In genomic region chr6:149941583-149942460, GRCh38 we compare ENCODE assay signal across 1 cellular context.
TF ChIP-seq lines count a peak whose summit lies in the region.

A gene with protein sequence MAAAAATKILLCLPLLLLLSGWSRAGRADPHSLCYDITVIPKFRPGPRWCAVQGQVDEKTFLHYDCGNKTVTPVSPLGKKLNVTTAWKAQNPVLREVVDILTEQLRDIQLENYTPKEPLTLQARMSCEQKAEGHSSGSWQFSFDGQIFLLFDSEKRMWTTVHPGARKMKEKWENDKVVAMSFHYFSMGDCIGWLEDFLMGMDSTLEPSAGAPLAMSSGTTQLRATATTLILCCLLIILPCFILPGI (plus strand): TSS chr6:149942014. CDS start chr6:149942073, 59 bp downstream.

TF ChIP-seq in K562, 482 proteins besides CTCF, POLR2A, EP300 and RAD21 (continued from another document and continues in another):
- TF ChIP-seq, protein P1, sequence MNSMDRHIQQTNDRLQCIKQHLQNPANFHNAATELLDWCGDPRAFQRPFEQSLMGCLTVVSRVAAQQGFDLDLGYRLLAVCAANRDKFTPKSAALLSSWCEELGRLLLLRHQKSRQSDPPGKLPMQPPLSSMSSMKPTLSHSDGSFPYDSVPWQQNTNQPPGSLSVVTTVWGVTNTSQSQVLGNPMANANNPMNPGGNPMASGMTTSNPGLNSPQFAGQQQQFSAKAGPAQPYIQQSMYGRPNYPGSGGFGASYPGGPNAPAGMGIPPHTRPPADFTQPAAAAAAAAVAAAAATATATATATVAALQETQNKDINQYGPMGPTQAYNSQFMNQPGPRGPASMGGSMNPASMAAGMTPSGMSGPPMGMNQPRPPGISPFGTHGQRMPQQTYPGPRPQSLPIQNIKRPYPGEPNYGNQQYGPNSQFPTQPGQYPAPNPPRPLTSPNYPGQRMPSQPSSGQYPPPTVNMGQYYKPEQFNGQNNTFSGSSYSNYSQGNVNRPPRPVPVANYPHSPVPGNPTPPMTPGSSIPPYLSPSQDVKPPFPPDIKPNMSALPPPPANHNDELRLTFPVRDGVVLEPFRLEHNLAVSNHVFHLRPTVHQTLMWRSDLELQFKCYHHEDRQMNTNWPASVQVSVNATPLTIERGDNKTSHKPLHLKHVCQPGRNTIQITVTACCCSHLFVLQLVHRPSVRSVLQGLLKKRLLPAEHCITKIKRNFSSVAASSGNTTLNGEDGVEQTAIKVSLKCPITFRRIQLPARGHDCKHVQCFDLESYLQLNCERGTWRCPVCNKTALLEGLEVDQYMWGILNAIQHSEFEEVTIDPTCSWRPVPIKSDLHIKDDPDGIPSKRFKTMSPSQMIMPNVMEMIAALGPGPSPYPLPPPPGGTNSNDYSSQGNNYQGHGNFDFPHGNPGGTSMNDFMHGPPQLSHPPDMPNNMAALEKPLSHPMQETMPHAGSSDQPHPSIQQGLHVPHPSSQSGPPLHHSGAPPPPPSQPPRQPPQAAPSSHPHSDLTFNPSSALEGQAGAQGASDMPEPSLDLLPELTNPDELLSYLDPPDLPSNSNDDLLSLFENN (IDR thresholded peaks at IDR 0.05; ENCODE audit: low read depth in 2 of 2, low read length in 2 of 2): no peak
- TF ChIP-seq STAG1 (CRISPR knock-in tag; IDR thresholded peaks at IDR 0.05; ENCODE audit: borderline replicate concordance) (no peak), SRSF7 (optimal IDR thresholded peaks at IDR 0.05; ENCODE audit: low read depth, low read length) (no peak), ZNF76 (CRISPR knock-in tag; IDR thresholded peaks at IDR 0.05; ENCODE audit: borderline replicate concordance) (no peak), SRF (CRISPR knock-in tag; IDR thresholded peaks at IDR 0.05) (peak in 1 of 2 experiments; percentile 61; a peak in 1 of 4 replicates), IRF2 (CRISPR knock-in tag; IDR thresholded peaks at IDR 0.05) (no peak), USF2 (CRISPR knock-in tag; IDR thresholded peaks at IDR 0.05) (no peak), GABPB2 (CRISPR knock-in tag; conservative IDR thresholded peaks at IDR 0.05) (no peak), STAT5A (IDR thresholded peaks at IDR 0.05; ENCODE audit: borderline replicate concordance, low read length) (no peak), ZFP36 (IDR thresholded peaks at IDR 0.05; ENCODE audit: low read depth, low read length, partially characterized antibody) (no peak), HDAC3 (IDR thresholded peaks at IDR 0.05; ENCODE audit: borderline replicate concordance, partially characterized antibody) (no peak), ZNF699 (CRISPR knock-in tag; IDR thresholded peaks at IDR 0.05; ENCODE audit: insufficient replicate concordance) (no peak), PHTF2 (CRISPR knock-in tag; IDR thresholded peaks at IDR 0.05) (no peak), CEBPB (tag; IDR thresholded peaks at IDR 0.05) (no peak), MEF2D (tag; conservative IDR thresholded peaks at IDR 0.05; ENCODE audit: low read depth) (no peak), MTF1 (CRISPR knock-in tag; IDR thresholded peaks at IDR 0.05; ENCODE audit: borderline replicate concordance) (no peak), ZNF232 (CRISPR knock-in tag; IDR thresholded peaks at IDR 0.05) (no peak), SIX5 (IDR thresholded peaks at IDR 0.05; ENCODE audit: borderline replicate concordance in 1 of 2, insufficient read depth in 1 of 2, low read depth in 1 of 2, low read length in 2 of 2) (no peak), THAP7 (CRISPR knock-in tag; IDR thresholded peaks at IDR 0.05) (no peak), YBX1 (IDR thresholded peaks at IDR 0.05) (no peak), ATF7 (IDR thresholded peaks at IDR 0.05) (peak; percentile 74), RCOR1 (IDR thresholded peaks at IDR 0.05; ENCODE audit: borderline replicate concordance in 1 of 2, low read depth in 2 of 2, low read length in 2 of 2) (no peak; a peak in 1 of 4 replicates), RBM14 (IDR thresholded peaks at IDR 0.05; ENCODE audit: borderline replicate concordance, insufficient read depth, low read depth, low read length) (no peak), ZFX (CRISPR knock-in tag; IDR thresholded peaks at IDR 0.05) (no peak), GATA2 (CRISPR knock-in tag; IDR thresholded peaks at IDR 0.05) (no peak), SIN3B (IDR thresholded peaks at IDR 0.05; ENCODE audit: low read depth) (no peak), HMGN3 (IDR thresholded peaks at IDR 0.05; ENCODE audit: borderline replicate concordance, extremely low read depth, insufficient read length, low read depth, low read length) (no peak), ARID4B (CRISPR knock-in tag; IDR thresholded peaks at IDR 0.05) (peak; percentile 6; the same call in 1 of the 2 replicates), KAT8 (IDR thresholded peaks at IDR 0.05; ENCODE audit: low read depth) (no peak), PHF8 (IDR thresholded peaks at IDR 0.05; ENCODE audit: borderline replicate concordance, low read length) (peak; percentile 12; the same call in 1 of the 2 replicates), ZNF184 (CRISPR knock-in tag; IDR thresholded peaks at IDR 0.05) (no peak), HDAC8 (tag; IDR thresholded peaks at IDR 0.05) (no peak)
- TF ChIP-seq, protein P2, sequence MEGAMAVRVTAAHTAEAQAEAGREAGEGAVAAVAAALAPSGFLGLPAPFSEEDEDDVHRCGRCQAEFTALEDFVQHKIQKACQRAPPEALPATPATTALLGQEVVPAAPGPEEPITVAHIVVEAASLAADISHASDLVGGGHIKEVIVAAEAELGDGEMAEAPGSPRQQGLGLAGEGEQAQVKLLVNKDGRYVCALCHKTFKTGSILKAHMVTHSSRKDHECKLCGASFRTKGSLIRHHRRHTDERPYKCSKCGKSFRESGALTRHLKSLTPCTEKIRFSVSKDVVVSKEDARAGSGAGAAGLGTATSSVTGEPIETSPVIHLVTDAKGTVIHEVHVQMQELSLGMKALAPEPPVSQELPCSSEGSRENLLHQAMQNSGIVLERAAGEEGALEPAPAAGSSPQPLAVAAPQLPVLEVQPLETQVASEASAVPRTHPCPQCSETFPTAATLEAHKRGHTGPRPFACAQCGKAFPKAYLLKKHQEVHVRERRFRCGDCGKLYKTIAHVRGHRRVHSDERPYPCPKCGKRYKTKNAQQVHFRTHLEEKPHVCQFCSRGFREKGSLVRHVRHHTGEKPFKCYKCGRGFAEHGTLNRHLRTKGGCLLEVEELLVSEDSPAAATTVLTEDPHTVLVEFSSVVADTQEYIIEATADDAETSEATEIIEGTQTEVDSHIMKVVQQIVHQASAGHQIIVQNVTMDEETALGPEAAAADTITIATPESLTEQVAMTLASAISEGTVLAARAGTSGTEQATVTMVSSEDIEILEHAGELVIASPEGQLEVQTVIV (CRISPR knock-in tag; IDR thresholded peaks at IDR 0.05; ENCODE audit: borderline replicate concordance): no peak
- TF ChIP-seq, protein P3, sequence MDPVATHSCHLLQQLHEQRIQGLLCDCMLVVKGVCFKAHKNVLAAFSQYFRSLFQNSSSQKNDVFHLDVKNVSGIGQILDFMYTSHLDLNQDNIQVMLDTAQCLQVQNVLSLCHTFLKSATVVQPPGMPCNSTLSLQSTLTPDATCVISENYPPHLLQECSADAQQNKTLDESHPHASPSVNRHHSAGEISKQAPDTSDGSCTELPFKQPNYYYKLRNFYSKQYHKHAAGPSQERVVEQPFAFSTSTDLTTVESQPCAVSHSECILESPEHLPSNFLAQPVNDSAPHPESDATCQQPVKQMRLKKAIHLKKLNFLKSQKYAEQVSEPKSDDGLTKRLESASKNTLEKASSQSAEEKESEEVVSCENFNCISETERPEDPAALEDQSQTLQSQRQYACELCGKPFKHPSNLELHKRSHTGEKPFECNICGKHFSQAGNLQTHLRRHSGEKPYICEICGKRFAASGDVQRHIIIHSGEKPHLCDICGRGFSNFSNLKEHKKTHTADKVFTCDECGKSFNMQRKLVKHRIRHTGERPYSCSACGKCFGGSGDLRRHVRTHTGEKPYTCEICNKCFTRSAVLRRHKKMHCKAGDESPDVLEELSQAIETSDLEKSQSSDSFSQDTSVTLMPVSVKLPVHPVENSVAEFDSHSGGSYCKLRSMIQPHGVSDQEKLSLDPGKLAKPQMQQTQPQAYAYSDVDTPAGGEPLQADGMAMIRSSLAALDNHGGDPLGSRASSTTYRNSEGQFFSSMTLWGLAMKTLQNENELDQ (CRISPR knock-in tag; IDR thresholded peaks at IDR 0.05; ENCODE audit: borderline replicate concordance): no peak
- TF ChIP-seq, protein P4, sequence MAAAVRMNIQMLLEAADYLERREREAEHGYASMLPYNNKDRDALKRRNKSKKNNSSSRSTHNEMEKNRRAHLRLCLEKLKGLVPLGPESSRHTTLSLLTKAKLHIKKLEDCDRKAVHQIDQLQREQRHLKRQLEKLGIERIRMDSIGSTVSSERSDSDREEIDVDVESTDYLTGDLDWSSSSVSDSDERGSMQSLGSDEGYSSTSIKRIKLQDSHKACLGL (CRISPR knock-in tag; IDR thresholded peaks at IDR 0.05; ENCODE audit: borderline replicate concordance, poor library complexity, severe bottlenecking): no peak
- TF ChIP-seq, protein P5, sequence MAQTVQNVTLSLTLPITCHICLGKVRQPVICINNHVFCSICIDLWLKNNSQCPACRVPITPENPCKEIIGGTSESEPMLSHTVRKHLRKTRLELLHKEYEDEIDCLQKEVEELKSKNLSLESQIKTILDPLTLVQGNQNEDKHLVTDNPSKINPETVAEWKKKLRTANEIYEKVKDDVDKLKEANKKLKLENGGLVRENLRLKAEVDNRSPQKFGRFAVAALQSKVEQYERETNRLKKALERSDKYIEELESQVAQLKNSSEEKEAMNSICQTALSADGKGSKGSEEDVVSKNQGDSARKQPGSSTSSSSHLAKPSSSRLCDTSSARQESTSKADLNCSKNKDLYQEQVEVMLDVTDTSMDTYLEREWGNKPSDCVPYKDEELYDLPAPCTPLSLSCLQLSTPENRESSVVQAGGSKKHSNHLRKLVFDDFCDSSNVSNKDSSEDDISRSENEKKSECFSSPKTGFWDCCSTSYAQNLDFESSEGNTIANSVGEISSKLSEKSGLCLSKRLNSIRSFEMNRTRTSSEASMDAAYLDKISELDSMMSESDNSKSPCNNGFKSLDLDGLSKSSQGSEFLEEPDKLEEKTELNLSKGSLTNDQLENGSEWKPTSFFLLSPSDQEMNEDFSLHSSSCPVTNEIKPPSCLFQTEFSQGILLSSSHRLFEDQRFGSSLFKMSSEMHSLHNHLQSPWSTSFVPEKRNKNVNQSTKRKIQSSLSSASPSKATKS (CRISPR knock-in tag; IDR thresholded peaks at IDR 0.05): no peak
- TF ChIP-seq, protein P6, sequence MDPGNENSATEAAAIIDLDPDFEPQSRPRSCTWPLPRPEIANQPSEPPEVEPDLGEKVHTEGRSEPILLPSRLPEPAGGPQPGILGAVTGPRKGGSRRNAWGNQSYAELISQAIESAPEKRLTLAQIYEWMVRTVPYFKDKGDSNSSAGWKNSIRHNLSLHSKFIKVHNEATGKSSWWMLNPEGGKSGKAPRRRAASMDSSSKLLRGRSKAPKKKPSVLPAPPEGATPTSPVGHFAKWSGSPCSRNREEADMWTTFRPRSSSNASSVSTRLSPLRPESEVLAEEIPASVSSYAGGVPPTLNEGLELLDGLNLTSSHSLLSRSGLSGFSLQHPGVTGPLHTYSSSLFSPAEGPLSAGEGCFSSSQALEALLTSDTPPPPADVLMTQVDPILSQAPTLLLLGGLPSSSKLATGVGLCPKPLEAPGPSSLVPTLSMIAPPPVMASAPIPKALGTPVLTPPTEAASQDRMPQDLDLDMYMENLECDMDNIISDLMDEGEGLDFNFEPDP (CRISPR knock-in tag; IDR thresholded peaks at IDR 0.05): no peak
- TF ChIP-seq, protein P7, sequence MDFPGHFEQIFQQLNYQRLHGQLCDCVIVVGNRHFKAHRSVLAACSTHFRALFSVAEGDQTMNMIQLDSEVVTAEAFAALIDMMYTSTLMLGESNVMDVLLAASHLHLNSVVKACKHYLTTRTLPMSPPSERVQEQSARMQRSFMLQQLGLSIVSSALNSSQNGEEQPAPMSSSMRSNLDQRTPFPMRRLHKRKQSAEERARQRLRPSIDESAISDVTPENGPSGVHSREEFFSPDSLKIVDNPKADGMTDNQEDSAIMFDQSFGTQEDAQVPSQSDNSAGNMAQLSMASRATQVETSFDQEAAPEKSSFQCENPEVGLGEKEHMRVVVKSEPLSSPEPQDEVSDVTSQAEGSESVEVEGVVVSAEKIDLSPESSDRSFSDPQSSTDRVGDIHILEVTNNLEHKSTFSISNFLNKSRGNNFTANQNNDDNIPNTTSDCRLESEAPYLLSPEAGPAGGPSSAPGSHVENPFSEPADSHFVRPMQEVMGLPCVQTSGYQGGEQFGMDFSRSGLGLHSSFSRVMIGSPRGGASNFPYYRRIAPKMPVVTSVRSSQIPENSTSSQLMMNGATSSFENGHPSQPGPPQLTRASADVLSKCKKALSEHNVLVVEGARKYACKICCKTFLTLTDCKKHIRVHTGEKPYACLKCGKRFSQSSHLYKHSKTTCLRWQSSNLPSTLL (IDR thresholded peaks at IDR 0.05): peak; percentile 99
